In the genomic region with DNA sequence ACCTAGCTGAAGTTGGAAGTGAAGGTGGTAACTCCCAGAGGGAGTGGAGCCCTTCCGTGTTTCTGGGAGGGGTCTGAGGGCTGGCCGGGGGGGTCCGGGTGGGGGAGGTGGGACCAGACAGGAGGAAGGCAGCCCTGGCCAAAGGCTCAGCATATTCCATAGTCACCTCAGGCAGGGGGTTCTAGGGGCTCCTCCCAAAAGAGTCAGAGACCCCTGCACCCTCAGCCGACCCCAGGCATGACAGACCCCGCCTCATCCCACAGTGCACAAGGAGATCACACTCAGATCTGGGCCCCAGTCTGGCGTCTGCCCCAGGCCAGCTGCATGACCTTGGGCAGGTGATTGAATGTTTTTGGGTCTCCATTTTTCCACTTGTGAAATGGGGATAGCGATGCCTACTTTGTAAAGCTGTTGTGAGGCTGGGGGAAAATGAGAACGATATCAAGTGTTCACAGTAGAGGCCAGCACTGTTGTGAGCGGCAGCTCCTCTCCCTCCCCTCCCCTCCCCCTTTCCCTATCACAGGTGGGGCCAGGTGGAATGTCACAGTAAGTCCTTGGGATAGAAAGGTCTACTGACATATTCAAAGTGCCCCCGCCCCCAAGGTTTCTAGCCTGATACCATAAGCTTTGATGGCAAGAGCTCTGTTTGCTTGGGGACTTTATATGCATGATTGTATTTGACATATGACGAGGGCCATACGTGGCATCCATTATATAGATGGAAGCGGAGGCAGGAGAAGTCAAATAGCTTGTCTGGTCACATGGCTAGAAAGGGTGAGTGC, we compare ENCODE assay signal across 8 cellular contexts. TPM values are rescaled to one million over a fixed set of nuclear protein-coding genes. Genes with fewer than 3 reads are reported as not detected.
DNase-seq lines count a peak whose midpoint lies in the region; ATAC-seq and TF ChIP-seq lines count a peak whose summit lies in the region.

No MANE protein-coding gene starts in this region.

- peak overlapping the region; percentile 52 for H3K9ac ChIP-seq in ES-I3 (ENCODE audit: low read depth, low read length)

- no peaks in the 10 kb centered on the region for H3K79me2 ChIP-seq in PC-9 (ENCODE audit: low read depth)

- peak overlapping the region; percentile 59; the same call in 1 of the 2 replicates for H3K4me3 ChIP-seq in PC-9
- H3K4me3 ChIP-seq in epithelial cell of proximal tubule (ENCODE audit: low read depth, low read length), result peak overlapping the region; percentile 8
- no peak overlapping the region for H3K4me3 ChIP-seq in psoas muscle

- no peak for DNase-seq in PC-9
- DNase-seq in epithelial cell of proximal tubule (ENCODE audit: low read depth), result no peak
- DNase-seq in psoas muscle, result no peak
- no peak for DNase-seq in HuH-7 (ENCODE audit: low spot score)

- H3K27ac ChIP-seq in PC-9, result peak overlapping the region; percentile 99
- H3K27ac ChIP-seq in psoas muscle, result peak overlapping the region; percentile 87

- peaks cover 67% of the 10 kb centered on the region for H3F3A ChIP-seq in PC-9 (ENCODE audit: insufficient read depth, low read depth)

- H3K4me2 ChIP-seq in PC-9, result peak overlapping the region; percentile 88

- H2AFZ ChIP-seq in PC-9, result no peak overlapping the region

- H3K4me1 ChIP-seq in ES-I3 (ENCODE audit: insufficient read depth, low read length), result peaks cover 42% of the 10 kb centered on the region
- H3K4me1 ChIP-seq in PC-9 (replicated peaks; ENCODE audit: insufficient read depth), result peaks cover 89% of the 10 kb centered on the region
- H3K4me1 ChIP-seq in psoas muscle, result peaks cover 48% of the 10 kb centered on the region

- ATAC-seq in psoas muscle (no peak), GM18520 (IDR thresholded peaks at IDR 0.05; ENCODE audit: unreplicated experiment) (no peak), HG03520 (IDR thresholded peaks at IDR 0.05; ENCODE audit: unreplicated experiment) (no peak), esophagus mucosa (no peak)

- TF ChIP-seq CTCF in PC-9 (conservative IDR thresholded peaks at IDR 0.05) (0 out of 2 replicates have a peak, but pooled peaks have one; percentile 24), epithelial cell of proximal tubule (conservative IDR thresholded peaks at IDR 0.05; ENCODE audit: low read depth, low read length) (no peak), psoas muscle (IDR thresholded peaks at IDR 0.05) (no peak)

- CTCF ChIA-PET in PC-9 (lab: Charles Lee), result interaction anchor here (0.6 to 1.1 kb wide), 3 partner anchors 10 to 47 kb away, joined by 4 to 13 read pairs (median 8); no protein-coding TSS in a partner anchor

- H3K36me3 ChIP-seq in ES-I3 (ENCODE audit: insufficient read depth, low read length), result no peaks in the 10 kb centered on the region
- H3K36me3 ChIP-seq in PC-9 (ENCODE audit: low read depth), result no peaks in the 10 kb centered on the region
- no peaks in the 10 kb centered on the region for H3K36me3 ChIP-seq in psoas muscle (ENCODE audit: insufficient read depth in 1 of 2, low read depth in 1 of 2)

- H3K9me3 ChIP-seq in ES-I3 (ENCODE audit: control insufficient read depth, insufficient read depth, low read length) (no peaks in the 10 kb centered on the region), PC-9 (ENCODE audit: insufficient read depth, low read depth) (no peaks in the 10 kb centered on the region), psoas muscle (no peaks in the 10 kb centered on the region)

- 69 to 79% (median 70%) methylated on average over 13 of the region's 13 CpGs for WGBS in psoas muscle, 3 donors

- TSS peak; percentile 51 for BruUV-seq in PC-9 (replicated peaks; lab: Mats Ljungman, UMichigan)

- no peaks in the 10 kb centered on the region for H4K20me1 ChIP-seq in PC-9 (ENCODE audit: insufficient read depth)

- intact Hi-C loops in PC-9 (cut with micrococcal nuclease; ENCODE audit: unreplicated experiment), result loop anchor here (2.0 kb wide), 2 partner anchors 49 to 241 kb away; a partner anchor contains a TSS
- intact Hi-C loops in psoas muscle (cut with DNase I), result loop anchor here in 1 of 2 donors (5.0 kb wide), 1 partner anchor 49 kb away; a partner anchor contains a TSS

- no peaks in the 10 kb centered on the region for H3K9me2 ChIP-seq in PC-9 (ENCODE audit: insufficient read depth)

- H3K27me3 ChIP-seq in PC-9 (ENCODE audit: insufficient read depth, low read depth) (no peaks in the 10 kb centered on the region), psoas muscle (ENCODE audit: insufficient read depth in 3 of 3, low read length in 2 of 3) (no peaks in the 10 kb centered on the region)

- POLR2A ChIA-PET in PC-9 (lab: Charles Lee; ENCODE audit: unreplicated experiment), result interaction anchor here (0.6 to 1.2 kb wide), 6 partner anchors 10 to 939 kb away, joined by 3 to 34 read pairs (median 6); no protein-coding TSS in a partner anchor

RNA-seq across cellular contexts. Expression of a gene that starts 33.3 kb away (rescaled TPM):
- 37.0 and 46.9 TPM in 2 replicates for total RNA-seq in PC-9 (2021)
- 25.0 and 29.8 TPM in 2 replicates for total RNA-seq in epithelial cell of proximal tubule
- 10 to 100 TPM; 24.0 to 38.7 (median 34.0) TPM for total RNA-seq in psoas muscle
- 10 to 100 TPM; 22.1 to 24.9 (median 22.5) TPM for polyA plus RNA-seq in psoas muscle
- 21.6 TPM for total RNA-seq in esophagus mucosa

RNA-seq across cellular contexts. Expression of a gene that starts 47.7 kb away (rescaled TPM):
- total RNA-seq in PC-9 (2021) (178 and 212 TPM in 2 replicates), epithelial cell of proximal tubule (33.6 and 122 TPM in 2 replicates), psoas muscle (100 to 1,000 TPM in 1 of 4 donors, 10 to 100 TPM in 3; 16.1 to 220 (median 65.4) TPM), esophagus mucosa (417 TPM)
- 100 to 1,000 TPM; 114 to 744 (median 487) TPM for polyA plus RNA-seq in psoas muscle
